Comparison of ENCODE assay signal across 10 cellular contexts in the genomic region with DNA sequence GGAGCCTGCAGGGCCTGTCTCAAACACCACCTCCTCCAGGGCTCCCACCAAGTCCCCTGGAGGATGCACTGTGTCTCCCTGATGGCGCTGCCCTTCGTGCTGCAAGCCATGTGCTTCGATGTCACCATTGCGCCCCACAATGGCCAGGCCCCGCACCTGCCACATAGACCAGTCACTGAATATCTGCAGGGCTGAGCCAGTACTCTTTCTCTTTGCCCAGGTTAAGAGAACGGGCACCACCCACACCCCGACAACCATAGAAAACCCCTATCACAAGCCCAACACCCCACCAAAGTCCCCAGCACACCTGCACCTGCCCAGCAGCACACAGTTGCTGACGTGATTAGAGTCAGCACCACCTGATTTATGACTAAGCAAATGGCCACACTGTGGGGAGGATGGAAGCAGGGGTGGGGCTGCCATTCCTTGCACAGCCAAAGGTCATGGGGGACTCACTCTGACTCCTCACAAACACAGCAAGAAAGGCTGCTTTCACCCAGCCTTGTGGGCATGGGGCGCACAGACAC.
DNase-seq lines count a peak whose midpoint lies in the region; ATAC-seq, FAIRE-seq and TF ChIP-seq lines count a peak whose summit lies in the region.
"Had no signal": no experiment of that assay in that cellular context is flagged by ENCODE, and none has a peak within 500 bp of the region (broad histone marks: within the 10 kb centered on the region; RNA-seq: fewer than 3 reads in every experiment).

No MANE protein-coding gene starts in this region.

- H4K20me1 ChIP-seq in MM.1S (ENCODE audit: insufficient read depth, low read length) (no peaks in the 10 kb centered on the region), K562 (replicated peaks; ENCODE audit: control insufficient read depth, insufficient read depth, low read length) (no peaks in the 10 kb centered on the region)

- peak overlapping the region; percentile 1 for H3K27ac Mint-ChIP-seq in activated CD8-positive, alpha-beta memory T cell treated with anti-CD3 and anti-CD28 coated beads, Interleukin-2, amount 10 ng/mL, durations not matched to agents 7 days and 5 days
- H3K27ac Mint-ChIP-seq: activated T-helper 1 cell treated with anti-CD3 and anti-CD28 coated beads, Interleukin-12 subunit alpha, Interleukin-12 subunit beta, Interleukin-2, Interleukin-4 antibody, amounts not matched to agents 30 ng/mL and 10 ng/mL and 1 ng/mL, durations not matched to agents 14 hours and 24 hours and 36 hours had no signal

- H3K9me3 Mint-ChIP-seq in activated CD8-positive, alpha-beta memory T cell treated with anti-CD3 and anti-CD28 coated beads, Interleukin-2, amount 10 ng/mL, durations not matched to agents 7 days and 5 days (ENCODE audit: low read depth) = no peaks in the 10 kb centered on the region
- H3K9me3 Mint-ChIP-seq: activated T-helper 1 cell treated with anti-CD3 and anti-CD28 coated beads, Interleukin-12 subunit alpha, Interleukin-12 subunit beta, Interleukin-2, Interleukin-4 antibody, amounts not matched to agents 30 ng/mL and 10 ng/mL and 1 ng/mL, durations not matched to agents 14 hours and 24 hours and 36 hours had no signal

- WGBS in K562 (ENCODE audit: insufficient coverage, low coverage, missing lambda C conversion rate) = 62% methylated on average over 4 of the region's 9 CpGs

- peak; percentile 47 for ATAC-seq in activated CD8-positive, alpha-beta memory T cell treated with anti-CD3 and anti-CD28 coated beads, Interleukin-2, amount 10 ng/mL, durations not matched to agents 7 days and 5 days
- ATAC-seq in K562 = peak; percentile 75
- ATAC-seq in HG03520 (IDR thresholded peaks at IDR 0.05; ENCODE audit: unreplicated experiment) = no peak
- no peak for ATAC-seq in HG02571 (IDR thresholded peaks at IDR 0.05; ENCODE audit: unreplicated experiment)
- ATAC-seq: Panc1 had no signal

- H3K27me3 Mint-ChIP-seq in activated CD8-positive, alpha-beta memory T cell treated with anti-CD3 and anti-CD28 coated beads, Interleukin-2, amount 10 ng/mL, durations not matched to agents 7 days and 5 days = no peaks in the 10 kb centered on the region

- H3K4me2 ChIP-seq in MM.1S (ENCODE audit: low read depth, low read length) = peak overlapping the region; percentile 47; the same call in 1 of the 2 replicates
- no peak overlapping the region for H3K4me2 ChIP-seq in K562 (ENCODE audit: insufficient read depth, low read length)

- H3K27ac ChIP-seq in MM.1S (ENCODE audit: low read length) = peak overlapping the region; percentile 89
- no peak overlapping the region for H3K27ac ChIP-seq in K562 (ENCODE audit: extremely low read depth, low read depth, low read length)

- H3K4me3 Mint-ChIP-seq in activated CD8-positive, alpha-beta memory T cell treated with anti-CD3 and anti-CD28 coated beads, Interleukin-2, amount 10 ng/mL, durations not matched to agents 7 days and 5 days = no peak overlapping the region
- H3K4me3 Mint-ChIP-seq: activated T-helper 1 cell treated with anti-CD3 and anti-CD28 coated beads, Interleukin-12 subunit alpha, Interleukin-12 subunit beta, Interleukin-2, Interleukin-4 antibody, amounts not matched to agents 30 ng/mL and 10 ng/mL and 1 ng/mL, durations not matched to agents 14 hours and 24 hours and 36 hours had no signal

- POLR2A ChIA-PET in K562 (lab: Yijun Ruan, JAX) = interaction anchor here (0.9 to 1.0 kb wide), 2 partner anchors 9 to 11 kb away, joined by 3 read pairs; no protein-coding TSS in a partner anchor

- H2AFZ ChIP-seq in MM.1S (ENCODE audit: low read length) = peak overlapping the region; percentile 29; the same call in 1 of the 2 replicates
- H2AFZ ChIP-seq in K562 (ENCODE audit: low read depth, low read length) = no peak overlapping the region

- TF ChIP-seq POLR2A in K562 (conservative IDR thresholded peaks at IDR 0.05) = no peak

- TF ChIP-seq EP300 in K562 (IDR thresholded peaks at IDR 0.05; ENCODE audit: low read length) = no peak

- no peaks in the 10 kb centered on the region for H3K27me3 ChIP-seq in MM.1S (replicated peaks; ENCODE audit: insufficient read depth, low read length)
- H3K27me3 ChIP-seq in K562 (ENCODE audit: control insufficient read depth in 2 of 2, insufficient read depth in 2 of 2, low read length in 2 of 2) = no peaks in the 10 kb centered on the region

- peak; percentile 48 for DNase-seq in activated CD8-positive, alpha-beta memory T cell treated with anti-CD3 and anti-CD28 coated beads, Interleukin-2, amount 10 ng/mL, durations not matched to agents 7 days and 5 days
- no peak for DNase-seq in activated CD8-positive, alpha-beta memory T cell treated with anti-CD3 and anti-CD28 coated beads, Interleukin-2, amount 50 U/mL, for 4 hours
- peak; percentile 85 for DNase-seq in MM.1S
- peak in 2 of 4 experiments; percentile 3 to 4 for DNase-seq in K562 (ENCODE audit: extremely low read depth in 1 of 4, low spot score in 3 of 4)
- DNase-seq in posterior vena cava (ENCODE audit: low spot score) = peak; percentile 81
- no peak for DNase-seq in NCI-H1105 treated with DMSO at 0.1 percent for 48 hours (lab: John Stamatoyannopoulos, UW)

- H3K9me2 ChIP-seq in MM.1S (replicated peaks; ENCODE audit: insufficient read depth, low read length) = no peaks in the 10 kb centered on the region

- FAIRE-seq in K562 (lab: Jason Lieb, UNC) = no peak

- H3K4me3 ChIP-seq in MM.1S (ENCODE audit: low read length) = no peak overlapping the region
- no peak overlapping the region for H3K4me3 ChIP-seq in K562

- no TSS peak for BruUV-seq in K562 (replicated peaks; lab: Mats Ljungman, UMichigan)

- H3K36me3 ChIP-seq in MM.1S (replicated peaks; ENCODE audit: insufficient read depth, low read length) = no peaks in the 10 kb centered on the region
- no peaks in the 10 kb centered on the region for H3K36me3 ChIP-seq in K562 (ENCODE audit: control insufficient read depth, insufficient read depth, low read length)

- peaks cover 24% of the 10 kb centered on the region for H3F3A ChIP-seq in MM.1S (ENCODE audit: insufficient read depth, low read length)

- peak; percentile 65 for TF ChIP-seq CTCF in MM.1S (IDR thresholded peaks at IDR 0.05; ENCODE audit: low read length)
- TF ChIP-seq CTCF in K562 (IDR thresholded peaks at IDR 0.05 in 2 of 3, conservative IDR thresholded peaks at IDR 0.05 in 1 of 3; ENCODE audit: insufficient read depth in 2 of 3, low read depth in 1 of 3, low read length in 3 of 3) = peak; percentile 30 to 43 (median 33); a peak in 3 of 6 replicates

- CTCF ChIA-PET in activated CD8-positive, alpha-beta memory T cell treated with anti-CD3 and anti-CD28 coated beads, Interleukin-2, amount 10 ng/mL, durations not matched to agents 7 days and 5 days (lab: Charles Lee) = no interaction called here
- CTCF ChIA-PET in K562 (lab: Yijun Ruan, JAX; ENCODE audit: low intra/inter-chr PET ratio) = no interaction called here

- intact Hi-C loops in K562 (cut with micrococcal nuclease) = no loop called here
- intact Hi-C loops in posterior vena cava (cut with DNase I) = no loop called here

- peaks cover 24% of the 10 kb centered on the region for H3K4me1 Mint-ChIP-seq in activated CD8-positive, alpha-beta memory T cell treated with anti-CD3 and anti-CD28 coated beads, Interleukin-2, amount 10 ng/mL, durations not matched to agents 7 days and 5 days

- H3K79me2 ChIP-seq in MM.1S (ENCODE audit: low read length) = peaks cover 15% of the 10 kb centered on the region
- no peaks in the 10 kb centered on the region for H3K79me2 ChIP-seq in K562 (ENCODE audit: control insufficient read depth, insufficient read depth, low read length)

- peaks cover 62% of the 10 kb centered on the region for H3K4me1 ChIP-seq in MM.1S (ENCODE audit: low read length)
- no peaks in the 10 kb centered on the region; a peak in 3 of 5 replicates for H3K4me1 ChIP-seq in K562 (replicated peaks in 1 of 2; ENCODE audit: control insufficient read depth in 2 of 2, insufficient read depth in 2 of 2, low read length in 2 of 2)

- H3K9me3 ChIP-seq in MM.1S (replicated peaks; ENCODE audit: insufficient read depth, low read length) (no peaks in the 10 kb centered on the region), K562 (replicated peaks; ENCODE audit: control insufficient read depth, insufficient read depth, low read depth, low read length) (no peaks in the 10 kb centered on the region)

- no peaks in the 10 kb centered on the region for H3K9me1 ChIP-seq in K562 (ENCODE audit: control insufficient read depth, insufficient read depth, low read length)

- TF ChIP-seq RAD21 in K562 (CRISPR knock-in tag; conservative IDR thresholded peaks at IDR 0.05 in 1 of 2, IDR thresholded peaks at IDR 0.05 in 1 of 2) = 0 out of 4 replicates have a peak, but pooled peaks of 1 of the 2 experiments have one; percentile 19

- in situ Hi-C loops in K562 (cut with MboI) = no loop called here

- peaks cover 2% of the 10 kb centered on the region for H3K36me3 Mint-ChIP-seq in activated CD8-positive, alpha-beta memory T cell treated with anti-CD3 and anti-CD28 coated beads, Interleukin-2, amount 10 ng/mL, durations not matched to agents 7 days and 5 days

- H3K9ac ChIP-seq in MM.1S (ENCODE audit: low read length) = peak overlapping the region; percentile 51
- H3K9ac ChIP-seq in K562 (ENCODE audit: insufficient read depth in 1 of 2, low read depth in 2 of 2, low read length in 2 of 2) = no peak overlapping the region

TF ChIP-seq in K562, 482 proteins besides CTCF, POLR2A, EP300 and RAD21 (continues in another document):
- TF ChIP-seq HDAC8 (tag; IDR thresholded peaks at IDR 0.05) (no peak), HMG20A (CRISPR knock-in tag; conservative IDR thresholded peaks at IDR 0.05) (no peak), L3MBTL2 (IDR thresholded peaks at IDR 0.05) (peak; percentile 19; the same call in 1 of the 2 replicates), SREBF2 (CRISPR knock-in tag; IDR thresholded peaks at IDR 0.05) (no peak)

Comparison
In these comparisons a context has a peak if more than half of its experiments do, and no peak if none do; other contexts are left out.
1. DNase-seq: peak in activated CD8-positive, alpha-beta memory T cell treated with anti-CD3 and anti-CD28 coated beads, Interleukin-2, amount 10 ng/mL, durations not matched to agents 7 days and 5 days (single experiment), MM.1S (single experiment) and posterior vena cava (single experiment); none in activated CD8-positive, alpha-beta memory T cell treated with anti-CD3 and anti-CD28 coated beads, Interleukin-2, amount 50 U/mL, for 4 hours (single experiment) and NCI-H1105 treated with DMSO at 0.1 percent for 48 hours (single experiment).
2. ATAC-seq: peak in activated CD8-positive, alpha-beta memory T cell treated with anti-CD3 and anti-CD28 coated beads, Interleukin-2, amount 10 ng/mL, durations not matched to agents 7 days and 5 days (single experiment) and K562 (single experiment); none in HG03520 (single experiment) and HG02571 (single experiment).